ENCODE assay signal across 24 cellular contexts in the genomic region with DNA sequence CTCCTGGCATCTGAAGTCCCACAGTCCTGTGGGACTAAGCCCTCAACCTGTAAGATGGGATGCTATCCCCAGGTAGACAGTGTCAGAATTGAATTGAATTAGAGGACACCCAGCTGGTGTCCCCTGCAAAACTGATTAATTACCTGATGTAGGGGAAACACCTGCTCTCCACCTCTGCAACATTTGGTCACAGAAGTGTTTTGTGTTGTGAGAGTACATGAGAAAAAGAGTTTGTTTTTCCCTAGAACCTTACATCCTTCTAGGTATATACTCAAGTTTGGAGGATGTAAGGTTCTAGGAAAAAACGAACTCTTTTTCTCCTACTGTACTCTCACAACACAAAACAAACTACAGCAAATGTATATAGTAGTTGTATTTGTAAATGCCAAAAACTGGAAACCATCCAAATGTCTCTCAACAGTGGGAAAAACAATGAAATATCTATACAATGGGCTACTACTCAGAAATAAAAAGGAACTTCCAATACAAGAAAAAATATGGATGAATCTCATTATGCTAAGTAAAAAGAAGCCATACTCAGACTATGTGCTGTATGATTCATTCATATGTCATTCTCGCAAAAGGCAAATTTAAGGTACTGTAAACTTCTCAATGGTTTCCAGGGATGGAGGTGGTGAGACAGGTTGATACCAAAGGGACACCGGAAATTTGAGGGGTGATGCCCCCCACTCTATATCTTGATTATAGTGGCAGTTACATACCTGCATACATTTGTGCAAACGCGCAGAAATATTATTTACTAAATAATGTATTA.
A peak's percentile ranks its signal among the peaks of the same experiment; 100 is the strongest.
DNase-seq lines count a peak whose midpoint lies in the region; ATAC-seq lines count a peak whose summit lies in the region.
"Had no signal": no experiment of that assay in that cellular context is flagged by ENCODE, and none has a peak within 500 bp of the region (broad histone marks: within the 10 kb centered on the region; RNA-seq: fewer than 3 reads in every experiment).

No MANE protein-coding gene starts in this region.

- ATAC-seq in activated CD4-positive, CD25-positive, alpha-beta regulatory T cell treated with anti-CD3 and anti-CD28 coated beads, Interleukin-2, amount 50 U/mL, for 24 hours = peak; percentile 55 to 67
- ATAC-seq: Right ventricle myocardium inferior had no signal

- DNase-seq in activated CD4-positive, CD25-positive, alpha-beta regulatory T cell treated with anti-CD3 and anti-CD28 coated beads, Interleukin-2, amount 50 U/mL, for 72 hours = no peak
- DNase-seq in ELR (ENCODE audit: low read depth) = peak; percentile 68
- peak; percentile 5 for DNase-seq in NCI-H146 treated with DMSO at 0.1 percent for 48 hours (lab: John Stamatoyannopoulos, UW; ENCODE audit: unreplicated experiment)
- peak; percentile 28 for DNase-seq in dermis blood vessel endothelial cell
- DNase-seq in DMS53 treated with DMSO at 0.1 percent for 48 hours (lab: John Stamatoyannopoulos, UW; ENCODE audit: unreplicated experiment) = no peak
- no peak for DNase-seq in HuH-7 (ENCODE audit: low spot score)
- DNase-seq in GDM1 (lab: John Stamatoyannopoulos, UW) = no peak
- DNase-seq: activated CD8-positive, alpha-beta memory T cell treated with anti-CD3 and anti-CD28 coated beads, Interleukin-2, amount 50 U/mL, for 4 hours; activated gamma-delta T cell treated with Interleukin-2 at 50 U/mL for 16 hours; aorta; central memory CD4-positive, alpha-beta T cell; DMS79; erythroblast; foreskin melanocyte; hypothalamus; IMR-90; MG63; NCI-H187 treated with DMSO at 0.1 percent for 48 hours; NCI-H510A; stimulated activated CD4-positive, alpha-beta T cell treated with anti-CD3 and anti-CD28 coated beads, Interleukin-1b, Interleukin-23, amount 100 ng/mL, for 48 hours; stimulated activated naive CD4-positive, alpha-beta T cell; SW 1271 had no signal

Comparison
In these comparisons a context has a peak if more than half of its experiments do, and no peak if none do; other contexts are left out.
1. DNase-seq: peak in ELR (single experiment), NCI-H146 treated with DMSO at 0.1 percent for 48 hours (single experiment) and dermis blood vessel endothelial cell (single experiment); none in activated CD4-positive, CD25-positive, alpha-beta regulatory T cell treated with anti-CD3 and anti-CD28 coated beads, Interleukin-2, amount 50 U/mL, for 72 hours (single experiment), DMS53 treated with DMSO at 0.1 percent for 48 hours (single experiment), HuH-7 (single experiment) and GDM1 (single experiment).